ENCODE assay signal across 1 cellular context in the genomic region with DNA sequence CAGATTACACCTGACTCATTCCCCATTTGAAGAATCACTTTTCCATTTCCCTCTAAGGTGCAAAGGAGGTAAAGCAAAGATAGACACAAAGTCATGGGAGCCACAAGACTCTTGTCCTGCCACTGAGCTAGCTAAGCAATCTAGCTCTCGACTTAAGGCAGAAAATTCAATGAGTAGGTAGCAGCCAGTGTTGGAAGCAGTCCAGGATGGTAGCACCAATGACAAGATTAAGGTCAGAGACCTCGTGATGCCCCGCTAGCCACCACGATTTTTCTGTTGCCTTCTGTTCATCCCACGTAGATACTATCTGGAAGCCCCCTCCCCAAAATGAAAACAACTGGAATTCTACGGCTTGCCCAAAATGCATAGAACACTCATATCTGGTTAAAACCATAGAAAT.
TF ChIP-seq lines count a peak whose summit lies in the region.

No MANE protein-coding gene starts in this region.

TF ChIP-seq in WTC11, 78 proteins besides CTCF, POLR2A, EP300 and RAD21 (continued from another document):
- TF ChIP-seq, protein P1, sequence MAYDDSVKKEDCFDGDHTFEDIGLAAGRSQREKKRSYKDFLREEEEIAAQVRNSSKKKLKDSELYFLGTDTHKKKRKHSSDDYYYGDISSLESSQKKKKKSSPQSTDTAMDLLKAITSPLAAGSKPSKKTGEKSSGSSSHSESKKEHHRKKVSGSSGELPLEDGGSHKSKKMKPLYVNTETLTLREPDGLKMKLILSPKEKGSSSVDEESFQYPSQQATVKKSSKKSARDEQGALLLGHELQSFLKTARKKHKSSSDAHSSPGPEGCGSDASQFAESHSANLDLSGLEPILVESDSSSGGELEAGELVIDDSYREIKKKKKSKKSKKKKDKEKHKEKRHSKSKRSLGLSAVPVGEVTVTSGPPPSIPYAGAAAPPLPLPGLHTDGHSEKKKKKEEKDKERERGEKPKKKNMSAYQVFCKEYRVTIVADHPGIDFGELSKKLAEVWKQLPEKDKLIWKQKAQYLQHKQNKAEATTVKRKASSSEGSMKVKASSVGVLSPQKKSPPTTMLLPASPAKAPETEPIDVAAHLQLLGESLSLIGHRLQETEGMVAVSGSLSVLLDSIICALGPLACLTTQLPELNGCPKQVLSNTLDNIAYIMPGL (CRISPR knock-in tag; IDR thresholded peaks at IDR 0.05) = no peak
- TF ChIP-seq TP53 (CRISPR knock-in tag; IDR thresholded peaks at IDR 0.05) (no peak), TEAD1 (CRISPR knock-in tag; IDR thresholded peaks at IDR 0.05) (no peak), NR2C2 (CRISPR knock-in tag; IDR thresholded peaks at IDR 0.05) (no peak)
- TF ChIP-seq, protein P2, sequence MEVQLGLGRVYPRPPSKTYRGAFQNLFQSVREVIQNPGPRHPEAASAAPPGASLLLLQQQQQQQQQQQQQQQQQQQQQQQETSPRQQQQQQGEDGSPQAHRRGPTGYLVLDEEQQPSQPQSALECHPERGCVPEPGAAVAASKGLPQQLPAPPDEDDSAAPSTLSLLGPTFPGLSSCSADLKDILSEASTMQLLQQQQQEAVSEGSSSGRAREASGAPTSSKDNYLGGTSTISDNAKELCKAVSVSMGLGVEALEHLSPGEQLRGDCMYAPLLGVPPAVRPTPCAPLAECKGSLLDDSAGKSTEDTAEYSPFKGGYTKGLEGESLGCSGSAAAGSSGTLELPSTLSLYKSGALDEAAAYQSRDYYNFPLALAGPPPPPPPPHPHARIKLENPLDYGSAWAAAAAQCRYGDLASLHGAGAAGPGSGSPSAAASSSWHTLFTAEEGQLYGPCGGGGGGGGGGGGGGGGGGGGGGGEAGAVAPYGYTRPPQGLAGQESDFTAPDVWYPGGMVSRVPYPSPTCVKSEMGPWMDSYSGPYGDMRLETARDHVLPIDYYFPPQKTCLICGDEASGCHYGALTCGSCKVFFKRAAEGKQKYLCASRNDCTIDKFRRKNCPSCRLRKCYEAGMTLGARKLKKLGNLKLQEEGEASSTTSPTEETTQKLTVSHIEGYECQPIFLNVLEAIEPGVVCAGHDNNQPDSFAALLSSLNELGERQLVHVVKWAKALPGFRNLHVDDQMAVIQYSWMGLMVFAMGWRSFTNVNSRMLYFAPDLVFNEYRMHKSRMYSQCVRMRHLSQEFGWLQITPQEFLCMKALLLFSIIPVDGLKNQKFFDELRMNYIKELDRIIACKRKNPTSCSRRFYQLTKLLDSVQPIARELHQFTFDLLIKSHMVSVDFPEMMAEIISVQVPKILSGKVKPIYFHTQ (CRISPR knock-in tag; IDR thresholded peaks at IDR 0.05) = no peak
- TF ChIP-seq, protein P3, sequence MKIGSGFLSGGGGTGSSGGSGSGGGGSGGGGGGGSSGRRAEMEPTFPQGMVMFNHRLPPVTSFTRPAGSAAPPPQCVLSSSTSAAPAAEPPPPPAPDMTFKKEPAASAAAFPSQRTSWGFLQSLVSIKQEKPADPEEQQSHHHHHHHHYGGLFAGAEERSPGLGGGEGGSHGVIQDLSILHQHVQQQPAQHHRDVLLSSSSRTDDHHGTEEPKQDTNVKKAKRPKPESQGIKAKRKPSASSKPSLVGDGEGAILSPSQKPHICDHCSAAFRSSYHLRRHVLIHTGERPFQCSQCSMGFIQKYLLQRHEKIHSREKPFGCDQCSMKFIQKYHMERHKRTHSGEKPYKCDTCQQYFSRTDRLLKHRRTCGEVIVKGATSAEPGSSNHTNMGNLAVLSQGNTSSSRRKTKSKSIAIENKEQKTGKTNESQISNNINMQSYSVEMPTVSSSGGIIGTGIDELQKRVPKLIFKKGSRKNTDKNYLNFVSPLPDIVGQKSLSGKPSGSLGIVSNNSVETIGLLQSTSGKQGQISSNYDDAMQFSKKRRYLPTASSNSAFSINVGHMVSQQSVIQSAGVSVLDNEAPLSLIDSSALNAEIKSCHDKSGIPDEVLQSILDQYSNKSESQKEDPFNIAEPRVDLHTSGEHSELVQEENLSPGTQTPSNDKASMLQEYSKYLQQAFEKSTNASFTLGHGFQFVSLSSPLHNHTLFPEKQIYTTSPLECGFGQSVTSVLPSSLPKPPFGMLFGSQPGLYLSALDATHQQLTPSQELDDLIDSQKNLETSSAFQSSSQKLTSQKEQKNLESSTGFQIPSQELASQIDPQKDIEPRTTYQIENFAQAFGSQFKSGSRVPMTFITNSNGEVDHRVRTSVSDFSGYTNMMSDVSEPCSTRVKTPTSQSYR (CRISPR knock-in tag; IDR thresholded peaks at IDR 0.05) = no peak
- TF ChIP-seq, protein P4, sequence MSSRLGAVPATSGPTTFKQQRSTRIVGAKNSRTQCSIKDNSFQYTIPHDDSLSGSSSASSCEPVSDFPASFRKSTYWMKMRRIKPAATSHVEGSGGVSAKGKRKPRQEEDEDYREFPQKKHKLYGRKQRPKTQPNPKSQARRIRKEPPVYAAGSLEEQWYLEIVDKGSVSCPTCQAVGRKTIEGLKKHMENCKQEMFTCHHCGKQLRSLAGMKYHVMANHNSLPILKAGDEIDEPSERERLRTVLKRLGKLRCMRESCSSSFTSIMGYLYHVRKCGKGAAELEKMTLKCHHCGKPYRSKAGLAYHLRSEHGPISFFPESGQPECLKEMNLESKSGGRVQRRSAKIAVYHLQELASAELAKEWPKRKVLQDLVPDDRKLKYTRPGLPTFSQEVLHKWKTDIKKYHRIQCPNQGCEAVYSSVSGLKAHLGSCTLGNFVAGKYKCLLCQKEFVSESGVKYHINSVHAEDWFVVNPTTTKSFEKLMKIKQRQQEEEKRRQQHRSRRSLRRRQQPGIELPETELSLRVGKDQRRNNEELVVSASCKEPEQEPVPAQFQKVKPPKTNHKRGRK (CRISPR knock-in tag; IDR thresholded peaks at IDR 0.05; ENCODE audit: borderline replicate concordance) = no peak
